In the genomic region with DNA sequence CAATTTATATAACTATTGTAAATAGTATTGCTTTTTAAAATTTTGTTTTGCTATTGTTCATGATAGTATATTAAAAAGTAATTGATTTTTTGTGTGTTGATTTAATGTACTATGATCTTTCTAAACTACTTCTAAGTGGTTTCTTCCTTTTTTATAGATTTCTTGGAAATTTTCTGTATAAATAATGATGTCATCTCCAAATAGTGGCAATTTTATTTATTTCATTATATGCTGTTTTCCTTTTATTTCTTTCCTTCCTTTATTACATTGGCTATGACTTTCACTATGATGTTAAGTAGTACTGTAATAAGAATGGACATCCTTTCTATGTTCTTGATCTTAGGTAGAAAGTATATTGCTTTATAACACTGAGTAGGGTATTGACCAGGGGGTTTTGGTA, we compare ENCODE assay signal across 24 cellular contexts.
"Had no signal": no experiment of that assay in that cellular context is flagged by ENCODE, and none has a peak within 500 bp of the region (broad histone marks: within the 10 kb centered on the region; RNA-seq: fewer than 3 reads in every experiment).

No MANE protein-coding gene starts in this region.

- H3K4me3 ChIP-seq: MG63 had no signal

- DNase-seq: IMR-90, Karpas-422, KG1, MG63, NCI-H1092, NCI-H1105 treated with DMSO at 0.1 percent for 48 hours, NCI-H1417 treated with DMSO at 0.1 percent for 48 hours, NCI-H146, NCI-H1694 treated with DMSO at 0.1 percent for 48 hours, NCI-H1930, NCI-H2081, NCI-H2107, NCI-H2171, NCI-H226, NCI-H446, NCI-H510A, NCI-H524 treated with DMSO at 0.1 percent for 48 hours, NCI-H69, NCI-H774, Right ventricle myocardium superior, RPMI8226, SIG-M5, SK-N-SH had no signal

- FAIRE-seq: RCC 7860 had no signal

- H3K27me3 ChIP-seq: MG63 had no signal

- H3K36me3 ChIP-seq: MG63 had no signal

- H3K9me3 ChIP-seq: SK-N-SH had no signal

- H3K4me2 ChIP-seq: SK-N-SH had no signal
